1 cellular context compared by ENCODE assay signal in genomic region chr7:24336461-24336860, GRCh38.
TF ChIP-seq lines count a peak whose summit lies in the region.

No MANE protein-coding gene starts in this region.

TF ChIP-seq in HepG2, 621 proteins besides CTCF, POLR2A, EP300 and RAD21 (continued from another document):
- no peak for TF ChIP-seq ZHX2 (IDR thresholded peaks at IDR 0.05; ENCODE audit: low read depth)
- no peak for TF ChIP-seq ZHX2 (CRISPR knock-in tag; IDR thresholded peaks at IDR 0.05; ENCODE audit: borderline replicate concordance)
- TF ChIP-seq HNRNPH1 (optimal IDR thresholded peaks at IDR 0.05; ENCODE audit: low read depth, low read length) = no peak
- TF ChIP-seq ZNF720 (CRISPR knock-in tag; IDR thresholded peaks at IDR 0.05) = no peak
- no peak for TF ChIP-seq PRMT3 (CRISPR knock-in tag; IDR thresholded peaks at IDR 0.05; ENCODE audit: borderline replicate concordance, low read depth)
- TF ChIP-seq ATF3 (CRISPR knock-in tag; IDR thresholded peaks at IDR 0.05) = no peak
- no peak for TF ChIP-seq TOPORS (CRISPR knock-in tag; IDR thresholded peaks at IDR 0.05)
- TF ChIP-seq HNF1A (IDR thresholded peaks at IDR 0.05; ENCODE audit: low read depth) = no peak
- no peak for TF ChIP-seq HNF1A (CRISPR knock-in tag; IDR thresholded peaks at IDR 0.05; ENCODE audit: borderline replicate concordance)
- no peak for TF ChIP-seq REL (CRISPR knock-in tag; conservative IDR thresholded peaks at IDR 0.05)
- TF ChIP-seq BHLHE40 (IDR thresholded peaks at IDR 0.05; ENCODE audit: low read length) = no peak
- no peak for TF ChIP-seq BCL3 (CRISPR knock-in tag; IDR thresholded peaks at IDR 0.05)
- no peak for TF ChIP-seq NFKBIZ (CRISPR knock-in tag; IDR thresholded peaks at IDR 0.05)
- no peak for TF ChIP-seq HOXA3 (CRISPR knock-in tag; IDR thresholded peaks at IDR 0.05)
- TF ChIP-seq ZBTB39 (CRISPR knock-in tag; IDR thresholded peaks at IDR 0.05) = no peak
- no peak for TF ChIP-seq USF2 (IDR thresholded peaks at IDR 0.05; ENCODE audit: low read depth, low read length)
- no peak for TF ChIP-seq USF2 (CRISPR knock-in tag; IDR thresholded peaks at IDR 0.05; ENCODE audit: borderline replicate concordance)
TF ChIP-seq in HepG2: peak in this region for 0.
